Comparison of ENCODE assay signal across 14 cellular contexts in the genomic region with DNA sequence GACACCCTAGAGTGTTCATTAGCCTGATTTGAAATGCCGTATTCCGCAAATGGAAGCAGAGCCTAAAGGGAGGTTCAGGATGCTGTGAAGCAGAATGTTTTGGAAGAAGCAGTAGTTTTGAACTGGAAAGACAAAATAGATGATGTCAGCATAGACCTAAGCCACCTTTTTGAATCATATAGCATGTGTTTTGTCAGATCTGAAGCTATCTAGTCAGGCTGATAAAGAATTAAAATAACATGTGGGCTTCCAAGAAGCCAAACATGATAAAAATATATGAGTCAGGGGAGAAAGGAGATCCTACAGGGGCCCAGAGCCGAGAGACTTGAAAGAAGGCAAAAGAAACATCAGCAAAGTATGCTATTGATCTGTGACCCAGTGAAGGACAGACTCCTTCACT. TPM values are rescaled to one million over a fixed set of nuclear protein-coding genes. Genes with fewer than 3 reads are reported as not detected.
A peak's percentile ranks its signal among the peaks of the same experiment; 100 is the strongest.
DNase-seq lines count a peak whose midpoint lies in the region; ATAC-seq and TF ChIP-seq lines count a peak whose summit lies in the region.
"Had no signal": no experiment of that assay in that cellular context is flagged by ENCODE, and none has a peak within 500 bp of the region (broad histone marks: within the 10 kb centered on the region; RNA-seq: fewer than 3 reads in every experiment).

No MANE protein-coding gene starts in this region.

- H3K4me3 ChIP-seq in mammary epithelial cell (replicated peaks in 1 of 3; ENCODE audit: insufficient read depth in 1 of 3, low read depth in 2 of 3, low read length in 3 of 3) (no peak overlapping the region), brain microvascular endothelial cell (ENCODE audit: low read depth, low read length) (no peak overlapping the region), mucosa of rectum (ENCODE audit: low read length in 2 of 2) (no peak overlapping the region), transverse colon (no peak overlapping the region)
- H3K4me3 ChIP-seq: SJSA1 had no signal

- peaks cover 33% of the 10 kb centered on the region for H3K79me2 ChIP-seq in mammary epithelial cell (ENCODE audit: insufficient read depth, low read length)

- DNase-seq in MCF 10A (ENCODE audit: unreplicated experiment) (no peak), mammary epithelial cell (no peak), brain microvascular endothelial cell (no peak), transverse colon (no peak), GF-D8 (lab: John Stamatoyannopoulos, UW) (no peak), NCI-H1436 (lab: John Stamatoyannopoulos, UW) (no peak)
- DNase-seq: activated CD4-positive, alpha-beta T cell treated with anti-CD3 and anti-CD28 coated beads for 48 hours; erythroblast; MV-4-11; NCI-H526 treated with DMSO at 0.1 percent for 48 hours; stimulated activated CD4-positive, alpha-beta T cell treated with anti-CD3 and anti-CD28 coated beads, Interleukin-2, amount 100 ng/mL, for 48 hours had no signal

- POLR2A ChIA-PET in MCF 10A (lab: Yijun Ruan, JAX): interaction anchor here (0.7 to 3.9 kb wide), 7 partner anchors 11 to 136 kb away, joined by 3 to 43 read pairs (median 5); partner anchors contain the start of gene ZBTB38

- TF ChIP-seq CTCF in MCF 10A (IDR thresholded peaks at IDR 0.05; ENCODE audit: unreplicated experiment) (no peak), mammary epithelial cell (conservative IDR thresholded peaks at IDR 0.05 in 1 of 2, IDR thresholded peaks at IDR 0.05 in 1 of 2; ENCODE audit: extremely low read depth in 1 of 2, insufficient read depth in 1 of 2, low read depth in 1 of 2, low read length in 2 of 2) (no peak), brain microvascular endothelial cell (IDR thresholded peaks at IDR 0.05; ENCODE audit: low read depth, low read length, missing control alignments) (no peak), transverse colon (IDR thresholded peaks at IDR 0.05) (no peak)

- TF ChIP-seq EP300 in transverse colon (IDR thresholded peaks at IDR 0.05; ENCODE audit: low read depth): no peak

- no peak overlapping the region for H3K9ac ChIP-seq in mammary epithelial cell (ENCODE audit: insufficient read depth, low read length)
- H3K9ac ChIP-seq in mucosa of rectum (ENCODE audit: low read depth in 1 of 2, low read length in 2 of 2): no peak overlapping the region

- no peaks in the 10 kb centered on the region for H3K9me3 Mint-ChIP-seq in MCF 10A (ENCODE audit: unreplicated experiment)

- H2AFZ ChIP-seq in mammary epithelial cell (ENCODE audit: low read depth, low read length): no peak overlapping the region

- H3K36me3 Mint-ChIP-seq in MCF 10A (ENCODE audit: insufficient read depth, unreplicated experiment): peaks cover 86% of the 10 kb centered on the region

- H3K36me3 ChIP-seq in mammary epithelial cell (ENCODE audit: insufficient read depth, low read length): peaks cover 23% of the 10 kb centered on the region
- peaks cover 33% of the 10 kb centered on the region for H3K36me3 ChIP-seq in brain microvascular endothelial cell (replicated peaks)
- peaks cover 29 to 30% of the 10 kb centered on the region in 2 donors for H3K36me3 ChIP-seq in mucosa of rectum (ENCODE audit: control insufficient read depth in 2 of 2, insufficient read depth in 2 of 2, low read length in 2 of 2)
- H3K36me3 ChIP-seq in transverse colon: peaks cover 0 to 32% (median 10%) of the 10 kb centered on the region in 4 donors

- peak overlapping the region; percentile 76 for H3K27ac Mint-ChIP-seq in MCF 10A (ENCODE audit: low read depth, unreplicated experiment)

- no peaks in the 10 kb centered on the region for H4K20me1 ChIP-seq in mammary epithelial cell (ENCODE audit: insufficient read depth, low read length)

- no peaks in the 10 kb centered on the region for H3K27me3 Mint-ChIP-seq in MCF 10A (ENCODE audit: insufficient read depth, unreplicated experiment)

- peaks cover 18% of the 10 kb centered on the region for H3K4me1 Mint-ChIP-seq in MCF 10A (ENCODE audit: insufficient read depth, unreplicated experiment)

- CTCF ChIA-PET in MCF 10A (lab: Yijun Ruan, JAX) (interaction anchor here (0.6 to 6.1 kb wide), 9 partner anchors 11 to 474 kb away, joined by 3 to 109 read pairs (median 10); no protein-coding TSS in a partner anchor), mammary epithelial cell (lab: Charles Lee; ENCODE audit: low non-redundant PET) (no interaction called here)

- H3K4me3 Mint-ChIP-seq in MCF 10A (ENCODE audit: unreplicated experiment): no peak overlapping the region

- intact Hi-C loops in MCF 10A (cut with micrococcal nuclease) (no loop called here), mammary epithelial cell (cut with micrococcal nuclease) (no loop called here), transverse colon (cut with DNase I; ENCODE audit: low total_unique reads) (no loop called here)

- 92% methylated on average over 3 of the region's 3 CpGs for WGBS in mammary epithelial cell (ENCODE audit: low coverage, missing lambda C conversion rate)
- 78 to 90% methylated on average over 3 of the region's 3 CpGs for WGBS in transverse colon (ENCODE audit: low coverage in 1 of 2), 2 donors

- TF ChIP-seq POLR2A in transverse colon (IDR thresholded peaks at IDR 0.05): no peak

- H3K4me1 ChIP-seq in mammary epithelial cell (ENCODE audit: insufficient read depth, low read length) (peaks cover 10% of the 10 kb centered on the region), mucosa of rectum (ENCODE audit: control insufficient read depth in 2 of 2, insufficient read depth in 2 of 2, low read length in 2 of 2) (peaks cover 7 to 19% of the 10 kb centered on the region in 2 donors), transverse colon (peaks cover 11 to 65% (median 34%) of the 10 kb centered on the region in 4 donors)

- H3K27me3 ChIP-seq in mammary epithelial cell (ENCODE audit: insufficient read depth, low read length) (no peaks in the 10 kb centered on the region), brain microvascular endothelial cell (replicated peaks) (no peaks in the 10 kb centered on the region), mucosa of rectum (ENCODE audit: control insufficient read depth in 2 of 2, insufficient read depth in 2 of 2, low read length in 2 of 2) (no peaks in the 10 kb centered on the region), transverse colon (no peaks in the 10 kb centered on the region)
- H3K27me3 ChIP-seq: SJSA1 had no signal

- BruUV-seq in MCF 10A (replicated peaks; lab: Mats Ljungman, UMichigan) (no TSS peak), mammary epithelial cell (replicated peaks; lab: Mats Ljungman, UMichigan) (no TSS peak)

- H3K4me2 ChIP-seq in mammary epithelial cell (ENCODE audit: insufficient read depth, low read depth, low read length): no peak overlapping the region

- no peaks in the 10 kb centered on the region for H3K9me3 ChIP-seq in mammary epithelial cell (replicated peaks; ENCODE audit: insufficient read depth, low read length)
- no peaks in the 10 kb centered on the region for H3K9me3 ChIP-seq in mucosa of rectum (ENCODE audit: control insufficient read depth in 2 of 2, low read length in 2 of 2)
- H3K9me3 ChIP-seq in transverse colon: no peaks in the 10 kb centered on the region
- H3K9me3 ChIP-seq: SJSA1 had no signal

- in situ Hi-C loops in mammary epithelial cell (cut with MboI; ENCODE audit: low sequenced_read_pairs in 2 of 2): no loop called here
- in situ Hi-C loops in brain microvascular endothelial cell (cut with HindIII; ENCODE audit: low pct_ligation_motif_present, low sequenced_read_pairs): no loop called here
- in situ Hi-C loops in transverse colon (cut with MboI; ENCODE audit: low pct_ligation_motif_present in 1 of 4, low pct_unique_long_range_greater_than_20kb in 1 of 4, low sequenced_read_pairs in 3 of 4): no loop called here

- H3K27ac ChIP-seq in mammary epithelial cell (ENCODE audit: insufficient read depth, low read depth, low read length) (no peak overlapping the region), brain microvascular endothelial cell (peak overlapping the region; percentile 69), mucosa of rectum (ENCODE audit: low read depth in 2 of 2, low read length in 2 of 2) (peak overlapping the region; percentile 7 to 35), transverse colon (peak overlapping the region; percentile 40 to 81 (median 80))
- H3K27ac ChIP-seq: SJSA1 had no signal

- dilution Hi-C loops in mammary epithelial cell (cut with HindIII; ENCODE audit: low sequenced_read_pairs): no loop called here

- no peak for ATAC-seq in HG03139 (IDR thresholded peaks at IDR 0.05; ENCODE audit: unreplicated experiment)

RNA-seq across cellular contexts. Expression of gene RASA2, which starts 47.2 kb away (rescaled TPM):
- 15.8 and 19.5 TPM in 2 replicates for total RNA-seq in MCF 10A (2022)
- total RNA-seq in mammary epithelial cell: 10 to 100 TPM; 14.8 to 19.5 TPM
- 6.3 TPM for polyA plus RNA-seq in mammary epithelial cell
- polyA minus RNA-seq in mammary epithelial cell: 16.3 TPM
- 10 to 100 TPM in 3 of 4 donors, 1 to 10 TPM in 1; 9.0 to 70.3 (median 21.5) TPM for total RNA-seq in transverse colon
